ENCODE assay signal across 1 cellular context in the genomic region with DNA sequence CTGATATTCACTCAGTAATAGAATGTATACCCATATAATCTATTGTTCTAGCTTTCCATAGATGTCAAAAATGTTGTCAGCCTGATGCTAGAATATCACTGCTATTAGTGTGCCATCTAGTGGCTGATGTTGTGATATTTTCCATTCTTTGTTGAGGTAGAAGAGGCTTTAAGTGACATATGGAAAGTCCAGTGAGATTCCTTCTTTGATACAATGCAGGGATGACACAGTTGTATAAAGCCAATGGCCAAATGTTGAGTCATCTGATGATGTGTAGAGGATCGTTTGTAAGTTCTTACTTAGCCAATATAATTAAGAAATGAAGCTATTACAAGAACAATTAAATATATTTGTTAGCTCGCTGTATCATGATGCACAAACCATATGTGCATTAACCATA.
TF ChIP-seq lines count a peak whose summit lies in the region.

No MANE protein-coding gene starts in this region.

TF ChIP-seq in IMR-90, 13 proteins besides CTCF, POLR2A, EP300 and RAD21 (continued from another document):
- no peak for TF ChIP-seq MAZ (IDR thresholded peaks at IDR 0.05; ENCODE audit: borderline replicate concordance, low read depth, low read length)
- no peak for TF ChIP-seq RFX5 (IDR thresholded peaks at IDR 0.05; ENCODE audit: low read depth, low read length)
- TF ChIP-seq SMC3 (IDR thresholded peaks at IDR 0.05; ENCODE audit: low read depth, low read length) = peak; percentile 73
- TF ChIP-seq CEBPB (IDR thresholded peaks at IDR 0.05; ENCODE audit: low read depth, low read length) = peak; percentile 28; the same call in 1 of the 2 replicates
- TF ChIP-seq ELK1 (IDR thresholded peaks at IDR 0.05; ENCODE audit: borderline replicate concordance, low read depth, low read length) = no peak
- TF ChIP-seq MAFK (IDR thresholded peaks at IDR 0.05; ENCODE audit: low read depth, low read length) = no peak
